19 cellular contexts compared by ENCODE assay signal in genomic region chr12:26724309-26724702, GRCh38.
DNase-seq lines count a peak whose midpoint lies in the region; ATAC-seq, FAIRE-seq and TF ChIP-seq lines count a peak whose summit lies in the region.
"Had no signal": no experiment of that assay in that cellular context is flagged by ENCODE, and none has a peak within 500 bp of the region (broad histone marks: within the 10 kb centered on the region; RNA-seq: fewer than 3 reads in every experiment).

No MANE protein-coding gene starts in this region.

- H3K79me2 ChIP-seq in PC-3 (ENCODE audit: low read length) = no peaks in the 10 kb centered on the region

- no peak overlapping the region for H3K23ac ChIP-seq in neuronal stem cell (ENCODE audit: low read depth, low read length, poor library complexity)

- no peak for TF ChIP-seq RAD21 in A549 (conservative IDR thresholded peaks at IDR 0.05 in 1 of 2, IDR thresholded peaks at IDR 0.05 in 1 of 2)

- no peaks in the 10 kb centered on the region for H3F3A ChIP-seq in PC-3 (ENCODE audit: low read length, unreplicated experiment)

- H4K91ac ChIP-seq in neuronal stem cell (ENCODE audit: low read depth, low read length, poor library complexity) = no peak overlapping the region

- H3K9ac ChIP-seq in PC-3 (ENCODE audit: low read length) (no peak overlapping the region), neuronal stem cell (ENCODE audit: low read depth, low read length, poor library complexity) (no peak overlapping the region)

- TF ChIP-seq EP300 in A549 (IDR thresholded peaks at IDR 0.05) = no peak

- no peak overlapping the region for H2BK5ac ChIP-seq in neuronal stem cell (ENCODE audit: low read length)

- no peak overlapping the region for H2AK5ac ChIP-seq in neuronal stem cell (ENCODE audit: low read depth, low read length)

- POLR2A ChIA-PET in A549 (lab: Yijun Ruan, JAX) = no interaction called here
- POLR2A ChIA-PET in PC-3 (lab: Charles Lee; ENCODE audit: unreplicated experiment) = interaction anchor here (0.5 kb wide), 1 partner anchor 1249 kb away, joined by 3 read pairs; no protein-coding TSS in a partner anchor

- H2AFZ ChIP-seq in PC-3 (ENCODE audit: low read length) = no peak overlapping the region
- H2AFZ ChIP-seq in neuronal stem cell (ENCODE audit: low read length) = peak overlapping the region; percentile 20

- no peak overlapping the region for H2BK120ac ChIP-seq in neuronal stem cell (ENCODE audit: low read depth, low read length)

- no peak for ATAC-seq in A549
- ATAC-seq in PC-3 = no peak; the same call in 1 of the 2 replicates
- no peak for ATAC-seq in GM21447 (IDR thresholded peaks at IDR 0.05; ENCODE audit: unreplicated experiment)
- no peak for ATAC-seq in left lobe of liver
- no peak for ATAC-seq in sciatic nerve
- ATAC-seq: activated naive CD4-positive, alpha-beta T cell treated with anti-CD3 and anti-CD28 coated beads, Interleukin-2, amount 50 U/mL, for 72 hours; activated T-cell treated with anti-CD3 and anti-CD28 coated beads, Interleukin-2, amount 50 U/mL, for 72 hours had no signal

- no peak overlapping the region for H3K27ac ChIP-seq in A549
- H3K27ac ChIP-seq in PC-3 (ENCODE audit: low read length) = no peak overlapping the region
- no peak overlapping the region for H3K27ac ChIP-seq in neuronal stem cell (replicated peaks; ENCODE audit: low read length)
- H3K27ac ChIP-seq: epithelial cell of prostate had no signal

- H4K20me1 ChIP-seq in PC-3 (ENCODE audit: low read length) = no peaks in the 10 kb centered on the region

- no peak overlapping the region for H3K14ac ChIP-seq in neuronal stem cell (ENCODE audit: low read length)

- H3K4me3 ChIP-seq in A549 (no peak overlapping the region), PC-3 (ENCODE audit: low read length) (0 out of 2 replicates have a peak overlapping the region, but pooled peaks have one; percentile 1), neuronal stem cell (ENCODE audit: low read length in 2 of 2) (no peak overlapping the region)
- H3K4me3 ChIP-seq: gastroesophageal sphincter, left lung, pancreas had no signal

- CTCF ChIA-PET in A549 (lab: Yijun Ruan, JAX) = interaction anchor here (1.7 kb wide), 1 partner anchor 23 kb away, joined by 5 read pairs; no protein-coding TSS in a partner anchor
- CTCF ChIA-PET in PC-3 (lab: Charles Lee) = interaction anchor here (1.0 kb wide), 1 partner anchor 108 kb away, joined by 5 read pairs; no protein-coding TSS in a partner anchor

- H3K4me2 ChIP-seq in A549 = no peak overlapping the region
- peak overlapping the region; percentile 15 for H3K4me2 ChIP-seq in PC-3 (ENCODE audit: low read length)
- H3K4me2 ChIP-seq in neuronal stem cell (ENCODE audit: insufficient read depth, low read length, poor library complexity, severe bottlenecking) = no peak overlapping the region

- FAIRE-seq in A549 (lab: Jason Lieb, UNC) (peak; percentile 68), endometrium (lab: Jason Lieb, UNC) (peak; percentile 15)
- FAIRE-seq: pancreas had no signal

- 84% methylated on average over 4 of the region's 4 CpGs for WGBS in A549 (ENCODE audit: missing lambda C conversion rate)
- 100% methylated on average over 2 of the region's 4 CpGs; no CpG with 5 or more reads in 1 of the 2 donors for WGBS in neuronal stem cell (ENCODE audit: extremely low coverage in 2 of 2, insufficient read length in 2 of 2, insufficient replicate concordance in 1 of 2), 2 donors

- no peak overlapping the region for H2BK15ac ChIP-seq in neuronal stem cell (ENCODE audit: low read length)

- intact Hi-C loops in PC-3 (cut with micrococcal nuclease) (loop anchor here (5.0 kb wide), 1 partner anchor 108 kb away; the partner anchor contains the start of gene ITPR2), sciatic nerve (cut with DNase I) (no loop called here)

- H3K4me1 ChIP-seq in A549 = peaks cover 6% of the 10 kb centered on the region; the same call in 1 of the 3 replicates
- peaks cover 16% of the 10 kb centered on the region for H3K4me1 ChIP-seq in PC-3 (ENCODE audit: insufficient read depth, low read length)
- no peaks in the 10 kb centered on the region for H3K4me1 ChIP-seq in neuronal stem cell (ENCODE audit: control insufficient read depth in 2 of 2, insufficient read depth in 1 of 2, low read depth in 1 of 2, low read length in 2 of 2)
- H3K4me1 ChIP-seq: left lung had no signal

- no peaks in the 10 kb centered on the region for H3K79me1 ChIP-seq in neuronal stem cell (ENCODE audit: low read depth, low read length)

- no TSS peak for BruUV-seq in PC-3 (replicated peaks; lab: Mats Ljungman, UMichigan)

- H3K18ac ChIP-seq in neuronal stem cell (ENCODE audit: low read length) = no peak overlapping the region

- H3K9me3 ChIP-seq in A549 (no peaks in the 10 kb centered on the region), PC-3 (ENCODE audit: low read length) (no peaks in the 10 kb centered on the region), neuronal stem cell (replicated peaks in 1 of 2; ENCODE audit: control insufficient read depth in 2 of 2, insufficient read depth in 1 of 2, low read depth in 1 of 2, low read length in 2 of 2) (no peaks in the 10 kb centered on the region)
- H3K9me3 ChIP-seq: gastroesophageal sphincter, left lung, pancreas had no signal

- H2BK12ac ChIP-seq in neuronal stem cell (ENCODE audit: low read length) = no peak overlapping the region

- no peaks in the 10 kb centered on the region for H3K9me2 ChIP-seq in PC-3 (replicated peaks; ENCODE audit: low read length)

- H3K27me3 ChIP-seq in PC-3 (ENCODE audit: low read length) (no peaks in the 10 kb centered on the region), neuronal stem cell (ENCODE audit: control insufficient read depth in 3 of 3, insufficient read depth in 3 of 3, low read depth in 1 of 3, low read length in 3 of 3) (no peaks in the 10 kb centered on the region)
- H3K27me3 ChIP-seq: gastroesophageal sphincter, left lung, pancreas had no signal

- no peak for TF ChIP-seq POLR2A in A549 (IDR thresholded peaks at IDR 0.05; ENCODE audit: low read length)

- TF ChIP-seq CTCF in A549 (IDR thresholded peaks at IDR 0.05) = no peak
- TF ChIP-seq CTCF in PC-3 (conservative IDR thresholded peaks at IDR 0.05; ENCODE audit: low read depth, low read length) = no peak

- H4K8ac ChIP-seq in neuronal stem cell (ENCODE audit: low read depth, low read length) = no peak overlapping the region

- H3K4ac ChIP-seq in neuronal stem cell (ENCODE audit: low read length) = no peak overlapping the region

- DNase-seq in A549 (ENCODE audit: low read depth in 1 of 2, low spot score in 1 of 2) (no peak), PC-3 (no peak), neuronal stem cell (ENCODE audit: low spot score) (no peak), left lobe of liver (ENCODE audit: low spot score) (no peak), sciatic nerve (ENCODE audit: low spot score) (no peak), RKO (ENCODE audit: low spot score) (no peak)
- DNase-seq: activated CD8-positive, alpha-beta memory T cell treated with anti-CD3 and anti-CD28 coated beads for 24 hours; activated T-cell treated with anti-CD3 and anti-CD28 coated beads, Interleukin-2, amount 50 U/mL, for 72 hours; C1 segment of cervical spinal cord; GF-D8; H9; left lung; pancreas; stimulated activated CD4-positive, alpha-beta T cell treated with anti-CD3 and anti-CD28 coated beads, Interleukin-4, amount 100 ng/mL, for 4 hours had no signal

- H3K36me3 ChIP-seq in PC-3 (ENCODE audit: low read depth, low read length) = no peaks in the 10 kb centered on the region
- no peaks in the 10 kb centered on the region for H3K36me3 ChIP-seq in neuronal stem cell (replicated peaks in 1 of 2; ENCODE audit: control insufficient read depth in 2 of 2, insufficient read depth in 2 of 2, low read length in 2 of 2)
- H3K36me3 ChIP-seq: gastroesophageal sphincter, left lung, pancreas had no signal

TF ChIP-seq in A549, 52 proteins besides CTCF, POLR2A, EP300 and RAD21 (continues in another document):
- TF ChIP-seq RNF2 (IDR thresholded peaks at IDR 0.05; ENCODE audit: borderline replicate concordance, low read depth) (no peak), FOSB (CRISPR knock-in tag; IDR thresholded peaks at IDR 0.05) (no peak), E2F6 (IDR thresholded peaks at IDR 0.05; ENCODE audit: borderline replicate concordance, low read depth) (no peak), HDAC2 (IDR thresholded peaks at IDR 0.05) (no peak), RARB (CRISPR knock-in tag; IDR thresholded peaks at IDR 0.05) (no peak), CBX8 (IDR thresholded peaks at IDR 0.05) (no peak), NR3C1 (IDR thresholded peaks at IDR 0.05) (no peak), SREBF2 (IDR thresholded peaks at IDR 0.05) (no peak), CHD2 (IDR thresholded peaks at IDR 0.05; ENCODE audit: low read length, partially characterized antibody) (no peak), PHF8 (IDR thresholded peaks at IDR 0.05; ENCODE audit: borderline replicate concordance, low read depth) (no peak), MAFK (IDR thresholded peaks at IDR 0.05; ENCODE audit: partially characterized antibody) (no peak)
